Comparison of ENCODE assay signal across 8 cellular contexts in genomic region chr18:21112543-21113105, GRCh38. TPM values are rescaled to one million over a fixed set of nuclear protein-coding genes. Genes with fewer than 3 reads are reported as not detected.
DNase-seq lines count a peak whose midpoint lies in the region; ATAC-seq and TF ChIP-seq lines count a peak whose summit lies in the region.

No MANE protein-coding gene starts in this region.

- H3K36me3 ChIP-seq in HUES6 (ENCODE audit: control insufficient read depth, insufficient read depth, low read length): no peaks in the 10 kb centered on the region

- CTCF ChIA-PET in AG04449 (lab: Yijun Ruan, JAX): interaction anchor here (1.7 kb wide), 1 partner anchor 67 kb away, joined by 12 read pairs; no protein-coding TSS in a partner anchor

- peak overlapping the region; percentile 74 for H3K4me3 ChIP-seq in AG04449 (ENCODE audit: low read depth, low read length)
- peak overlapping the region; percentile 83 for H3K4me3 ChIP-seq in HUES6 (ENCODE audit: low read depth, low read length)
- H3K4me3 ChIP-seq in mononuclear cell (ENCODE audit: low read length): peak overlapping the region; percentile 72

- H3K27ac ChIP-seq in HUES6 (ENCODE audit: low read depth, low read length): no peak overlapping the region

- H3K27me3 ChIP-seq in HUES6 (ENCODE audit: control insufficient read depth, insufficient read depth, low read length) (peaks cover 12% of the 10 kb centered on the region; the same call in 1 of the 2 replicates), mononuclear cell (ENCODE audit: insufficient read depth, low read length) (no peaks in the 10 kb centered on the region)

- no peak overlapping the region for H3K9ac ChIP-seq in HUES6 (ENCODE audit: low read length)

- no peaks in the 10 kb centered on the region for H3K9me3 ChIP-seq in HUES6 (ENCODE audit: control insufficient read depth, insufficient read depth, low read depth, low read length)
- no peaks in the 10 kb centered on the region for H3K9me3 ChIP-seq in mononuclear cell (ENCODE audit: low read depth, low read length)

- DNase-seq in AG04449 (ENCODE audit: low read depth, low spot score) (no peak), cerebellar cortex (ENCODE audit: low spot score) (peak; percentile 25), GF-D8 (lab: John Stamatoyannopoulos, UW) (no peak), NCI-H526 treated with DMSO at 0.1 percent for 48 hours (lab: John Stamatoyannopoulos, UW) (no peak), D341Med (ENCODE audit: low spot score) (no peak)

- ATAC-seq in HG03097 (IDR thresholded peaks at IDR 0.05; ENCODE audit: low FRiP score, unreplicated experiment): no peak

- H3K4me1 ChIP-seq in HUES6 (ENCODE audit: control insufficient read depth, insufficient read depth, low read length) (peaks cover 21% of the 10 kb centered on the region), mononuclear cell (ENCODE audit: insufficient read depth, low read length) (peaks cover 25% of the 10 kb centered on the region)

- TF ChIP-seq CTCF in AG04449 (IDR thresholded peaks at IDR 0.05; ENCODE audit: insufficient read depth, low read length, missing control alignments): no peak

- POLR2A ChIA-PET in AG04449 (lab: Yijun Ruan, JAX): interaction anchor here (1.5 kb wide), 1 partner anchor 19 kb away, joined by 5 read pairs; no protein-coding TSS in a partner anchor

RNA-seq across cellular contexts. Expression of gene ROCK1, which starts 1.0 kb away (rescaled TPM):
- 147 TPM for total RNA-seq in mononuclear cell
